ENCODE assay signal across 8 cellular contexts in genomic region chr1:119647734-119648619, GRCh38. TPM values are rescaled to one million over a fixed set of nuclear protein-coding genes. Genes with fewer than 3 reads are reported as not detected.
DNase-seq lines count a peak whose midpoint lies in the region; ATAC-seq, FAIRE-seq and TF ChIP-seq lines count a peak whose summit lies in the region.

ZNF697 (minus strand) TSS chr1:119648266; CDS start chr1:119626100, 22,166 bp downstream.

- peak; percentile 99 for DNase-seq in AG10803 (ENCODE audit: low read depth)
- peak; percentile 71 for DNase-seq in NCI-H2081 treated with DMSO at 0.1 percent for 48 hours (lab: John Stamatoyannopoulos, UW)
- peak; percentile 94 for DNase-seq in WERI-Rb-1
- peak; percentile 77 to 88 for DNase-seq in H1 (ENCODE audit: low read depth in 1 of 2, low spot score in 2 of 2)
- DNase-seq in lung (ENCODE audit: low spot score) = peak; percentile 98
- DNase-seq in stimulated activated CD4-positive, alpha-beta T cell treated with anti-CD3 and anti-CD28 coated beads, TNF-alpha, amount 100 ng/mL, for 48 hours (ENCODE audit: low read depth in 3 of 3) = peak; percentile 21 to 36 (median 28)

- POLR2A ChIA-PET in H1 (lab: Charles Lee; ENCODE audit: partially characterized antibody) = interaction anchor here (0.6 to 6.1 kb wide), 31 partner anchors 9 to 1333 kb away, joined by 3 to 113 read pairs (median 6); partner anchors contain the start of gene PHGDH

- no peak for FAIRE-seq in H1 (lab: Jason Lieb, UNC)

- peak within 1 kb of the TSS; percentile 31 for H2BK12ac ChIP-seq in H1 (ENCODE audit: low read depth, low read length)

- H4K5ac ChIP-seq in H1 (ENCODE audit: insufficient read length, low read depth, low read length) = peak within 1 kb of the TSS; percentile 65

- peak within 1 kb of the TSS; percentile 89 for H3K4me3 ChIP-seq in AG10803 (ENCODE audit: low read length)
- peak within 1 kb of the TSS; percentile 76 for H3K4me3 ChIP-seq in WERI-Rb-1 (ENCODE audit: low read depth, low read length)
- peak within 1 kb of the TSS; percentile 67 to 88 (median 81) for H3K4me3 ChIP-seq in H1 (ENCODE audit: extremely low read depth in 1 of 4, insufficient read depth in 2 of 4, low read depth in 3 of 4, low read length in 4 of 4)
- H3K4me3 ChIP-seq in lung = peak within 1 kb of the TSS; percentile 96

- H4K91ac ChIP-seq in H1 (replicated peaks; ENCODE audit: insufficient read length, low read length) = peak within 1 kb of the TSS; percentile 67

- H3K9me3 ChIP-seq in WERI-Rb-1 (ENCODE audit: severe bottlenecking) (no peaks in the 10 kb centered on the region), H1 (ENCODE audit: insufficient read depth in 2 of 2, low read depth in 1 of 2, low read length in 1 of 2) (no peaks in the 10 kb centered on the region), lung (ENCODE audit: control insufficient read depth in 2 of 2, insufficient read depth in 1 of 2, low read length in 1 of 2) (no peaks in the 10 kb centered on the region)

- H2BK15ac ChIP-seq in H1 (ENCODE audit: low read length) = peak within 1 kb of the TSS; percentile 61; the same call in 1 of the 2 replicates

- no peak within 1 kb of the TSS for H2BK120ac ChIP-seq in H1 (replicated peaks; ENCODE audit: low read depth, low read length)

- peak within 1 kb of the TSS; percentile 25 for H3K4ac ChIP-seq in H1 (replicated peaks; ENCODE audit: insufficient read length, low read depth, low read length)

- H3K79me1 ChIP-seq in H1 (ENCODE audit: low read depth, low read length) = 0 out of 2 replicates have a peak, but pooled peaks cover 7% of the 10 kb centered on the region

- TF ChIP-seq POLR2A in H1 (IDR thresholded peaks at IDR 0.05; ENCODE audit: control extremely low read depth in 1 of 2, low read depth in 2 of 2, low read length in 2 of 2) = peak; percentile 3 to 64; a peak in 2 of 3 replicates

- CTCF ChIA-PET in H1 (lab: Charles Lee; ENCODE audit: partially characterized antibody) = interaction anchor here (0.7 to 32.7 kb wide), 15 partner anchors 9 to 161 kb away, joined by 3 to 786 read pairs (median 5); no protein-coding TSS in a partner anchor

- ATAC-seq in GM18861 (IDR thresholded peaks at IDR 0.05; ENCODE audit: unreplicated experiment) = peak; percentile 58
- ATAC-seq in HG03039 (IDR thresholded peaks at IDR 0.05; ENCODE audit: unreplicated experiment) = peak; percentile 70
- peak; percentile 90 for ATAC-seq in lung (ENCODE audit: insufficient read depth, low FRiP score)

- TF ChIP-seq EP300 in H1 (IDR thresholded peaks at IDR 0.05; ENCODE audit: borderline replicate concordance in 1 of 2, low read depth in 2 of 2, low read length in 2 of 2) = no peak

- peaks cover 8% of the 10 kb centered on the region; the same call in 1 of the 2 replicates for H3K23me2 ChIP-seq in H1 (ENCODE audit: low read depth, low read length)

- H4K20me1 ChIP-seq in H1 (replicated peaks in 1 of 2; ENCODE audit: control insufficient read depth in 1 of 2, insufficient read depth in 2 of 2, low read length in 2 of 2) = no peaks in the 10 kb centered on the region

- TF ChIP-seq CTCF in AG10803 (conservative IDR thresholded peaks at IDR 0.05; ENCODE audit: low read length) (peak; percentile 41), WERI-Rb-1 (IDR thresholded peaks at IDR 0.05; ENCODE audit: low read depth, low read length) (peak; percentile 53), H1 (IDR thresholded peaks at IDR 0.05; ENCODE audit: control extremely low read depth in 1 of 3, insufficient read depth in 1 of 3, low read depth in 1 of 3, low read length in 3 of 3) (peak; percentile 55 to 82 (median 73)), lung (IDR thresholded peaks at IDR 0.05; ENCODE audit: control extremely low read depth, extremely low read depth) (no peak)

- H3K4me1 ChIP-seq in H1 (replicated peaks in 1 of 4; ENCODE audit: control insufficient read depth in 3 of 4, insufficient read depth in 4 of 4, low read length in 3 of 4) (peaks cover 0 to 16% (median 11%) of the 10 kb centered on the region in 4 experiments; a peak in 6 of 7 replicates), lung (ENCODE audit: control insufficient read depth in 2 of 2, insufficient read depth in 2 of 2, low read length in 2 of 2) (peaks cover 6 to 11% of the 10 kb centered on the region in 2 donors)

- peak within 1 kb of the TSS; percentile 75 for H3K56ac ChIP-seq in H1 (replicated peaks; ENCODE audit: insufficient read length, low read depth, low read length)

- peaks cover 4 to 39% of the 10 kb centered on the region in 2 experiments; a peak in 3 of 4 replicates for H3K79me2 ChIP-seq in H1 (ENCODE audit: control insufficient read depth in 1 of 2, insufficient read depth in 2 of 2, low read length in 2 of 2)

- TF ChIP-seq RAD21 in H1 (IDR thresholded peaks at IDR 0.05 in 1 of 2, conservative IDR thresholded peaks at IDR 0.05 in 1 of 2; ENCODE audit: low read depth in 2 of 2, low read length in 2 of 2) = peak; percentile 61 to 67; a peak in 3 of 4 replicates

- H3K14ac ChIP-seq in H1 (ENCODE audit: insufficient read length) = no peak within 1 kb of the TSS

- H3K36me3 ChIP-seq in WERI-Rb-1 = no peaks in the 10 kb centered on the region
- H3K36me3 ChIP-seq in H1 (ENCODE audit: control insufficient read depth in 2 of 4, insufficient read depth in 4 of 4, low read length in 3 of 4) = no peaks in the 10 kb centered on the region
- H3K36me3 ChIP-seq in lung (ENCODE audit: control insufficient read depth in 2 of 2, insufficient read depth in 2 of 2, low read length in 2 of 2) = no peaks in the 10 kb centered on the region

- H2AK5ac ChIP-seq in H1 (ENCODE audit: low read depth, low read length) = no peak within 1 kb of the TSS

- WGBS in H1 (ENCODE audit: extremely low coverage in 1 of 2, insufficient coverage in 1 of 2, insufficient read length in 1 of 2, insufficient replicate concordance in 2 of 2, low coverage in 1 of 2, low lambda C conversion rate in 2 of 2, missing lambda C conversion rate in 1 of 2), 2 experiments = 1% methylated on average over 56 of the region's 81 CpGs; no CpG with 5 or more reads in 1 of the 2 experiments
- 1% methylated on average over 64 to 81 of the region's 81 CpGs for WGBS in lung, 2 donors

- H3K18ac ChIP-seq in H1 (ENCODE audit: extremely low read depth, low read length) = peak within 1 kb of the TSS; percentile 74

- H2BK5ac ChIP-seq in H1 (ENCODE audit: low read depth, low read length) = peak within 1 kb of the TSS; percentile 69

- H2AFZ ChIP-seq in H1 (ENCODE audit: low read length) = no peak within 1 kb of the TSS; the same call in 1 of the 2 replicates

- peak within 1 kb of the TSS; percentile 67 for H3K27ac ChIP-seq in WERI-Rb-1
- H3K27ac ChIP-seq in H1 (ENCODE audit: low read depth, low read length) = peak within 1 kb of the TSS; percentile 80; the same call in 1 of the 2 replicates
- peak within 1 kb of the TSS; percentile 91 to 92 for H3K27ac ChIP-seq in lung (ENCODE audit: low read depth in 1 of 2, low read length in 1 of 2)

- H3K9ac ChIP-seq in H1 (replicated peaks in 1 of 4; ENCODE audit: extremely low read depth in 1 of 4, low read depth in 3 of 4, low read length in 3 of 4) = peak within 1 kb of the TSS; percentile 61 to 93 (median 72)

- H3K4me2 ChIP-seq in H1 (ENCODE audit: insufficient read depth in 1 of 2, low read depth in 2 of 2, low read length in 2 of 2) = peak within 1 kb of the TSS; percentile 86 to 98

- H3K23ac ChIP-seq in H1 (ENCODE audit: insufficient read length) = no peak within 1 kb of the TSS

- H4K8ac ChIP-seq in H1 (ENCODE audit: extremely low read depth, insufficient read depth, low read length) = peak within 1 kb of the TSS; percentile 93

- peaks cover 6% of the 10 kb centered on the region for H3K27me3 ChIP-seq in WERI-Rb-1 (ENCODE audit: insufficient read depth, low read depth, severe bottlenecking)
- no peaks in the 10 kb centered on the region; a peak in 1 of 7 replicates for H3K27me3 ChIP-seq in H1 (replicated peaks in 1 of 4; ENCODE audit: control insufficient read depth in 3 of 4, extremely low read depth in 1 of 4, insufficient read depth in 3 of 4, low read length in 3 of 4)
- no peaks in the 10 kb centered on the region for H3K27me3 ChIP-seq in lung (ENCODE audit: control insufficient read depth, insufficient read depth)

- no peak within 1 kb of the TSS; the same call in 1 of the 2 replicates for H2BK20ac ChIP-seq in H1 (ENCODE audit: low read length)

TF ChIP-seq in H1, 55 proteins besides CTCF, POLR2A, EP300 and RAD21 (continues in another document):
- TF ChIP-seq HDAC6 (IDR thresholded peaks at IDR 0.05; ENCODE audit: low read depth, low read length) (no peak), JUND (IDR thresholded peaks at IDR 0.05; ENCODE audit: low read length) (no peak), ATF3 (IDR thresholded peaks at IDR 0.05; ENCODE audit: insufficient read depth, low read depth, low read length) (no peak), SRF (IDR thresholded peaks at IDR 0.05; ENCODE audit: low read depth, low read length) (no peak), BACH1 (IDR thresholded peaks at IDR 0.05; ENCODE audit: low read length) (peak; percentile 58; the same call in 1 of the 2 replicates), TAF7 (optimal IDR thresholded peaks at IDR 0.05; ENCODE audit: borderline replicate concordance, low read depth, low read length) (peak; percentile 54), TAF1 (IDR thresholded peaks at IDR 0.05; ENCODE audit: low read depth, low read length) (peak; percentile 48; the same call in 1 of the 2 replicates), HDAC2 (IDR thresholded peaks at IDR 0.05; ENCODE audit: borderline replicate concordance in 1 of 2, low read depth in 2 of 2, low read length in 2 of 2) (no peak), YY1 (IDR thresholded peaks at IDR 0.05; ENCODE audit: low read depth, low read length) (no peak), CBX8 (IDR thresholded peaks at IDR 0.05; ENCODE audit: borderline replicate concordance, low read depth, low read length) (no peak), CBX5 (IDR thresholded peaks at IDR 0.05; ENCODE audit: low read depth, low read length) (no peak), MAFK (IDR thresholded peaks at IDR 0.05; ENCODE audit: low read depth, low read length) (no peak), CHD1 (IDR thresholded peaks at IDR 0.05; ENCODE audit: low read depth, low read length) (no peak)

RNA-seq across cellular contexts. Expression of gene ZNF697, which starts in this region (rescaled TPM):
- total RNA-seq in H1 (2021; fragmentation: NEBNext Ultra II Directional; extraction: Animal tissue kit (Norgen Biotek cat#: 25700)) = 17.9 and 18.3 TPM in 2 replicates
- polyA plus RNA-seq in H1 (2011; rRNA removed) (5.6 and 6.4 TPM in 2 replicates), lung (1 to 10 TPM; 2.3 to 3.9 TPM)
- polyA plus RNA-seq in H1 (2011; cell fraction: cytosol; rRNA removed) = 7.0 TPM
- polyA plus RNA-seq in H1 (2011; cell fraction: nucleus; rRNA removed) = 5.8 TPM
- polyA plus RNA-seq in H1 (2012, experiment 1 of 2) = 6.1 to 9.7 TPM (median 7.1 TPM) in 4 replicates
- 1.8 TPM for polyA plus RNA-seq in H1 (2012, experiment 2 of 2)
- polyA plus RNA-seq in H1 (2013, experiment 1 of 2) = 7.0 TPM
- polyA plus RNA-seq in H1 (2013, experiment 2 of 2) = 7.3 TPM
- 9.1 and 10.0 TPM in 2 replicates for polyA minus RNA-seq in H1 (2011; rRNA and poly(A)+ RNA removed)
- polyA minus RNA-seq in H1 (2011; cell fraction: cytosol; rRNA and poly(A)+ RNA removed) = 13.1 TPM
- 15.7 TPM for polyA minus RNA-seq in H1 (2011; cell fraction: nucleus; rRNA and poly(A)+ RNA removed)
- 10 to 100 TPM in 1 of 2 donors, 1 to 10 TPM in 1; 6.1 to 22.2 TPM for total RNA-seq in lung

Comparison
In these comparisons a context has a peak if more than half of its experiments do, and no peak if none do; other contexts are left out.
1. Peak in every context shown above with its lines: DNase-seq, ATAC-seq, H3K4me3 ChIP-seq and H3K27ac ChIP-seq.
2. DNase-seq: peak in every context shown above with its lines; median percentile 99 in AG10803; 98 in lung; 94 in WERI-Rb-1; 82 in H1; 71 in NCI-H2081 treated with DMSO at 0.1 percent for 48 hours; 28 in stimulated activated CD4-positive, alpha-beta T cell treated with anti-CD3 and anti-CD28 coated beads, TNF-alpha, amount 100 ng/mL, for 48 hours.